7 cellular contexts compared by ENCODE assay signal in the genomic region with DNA sequence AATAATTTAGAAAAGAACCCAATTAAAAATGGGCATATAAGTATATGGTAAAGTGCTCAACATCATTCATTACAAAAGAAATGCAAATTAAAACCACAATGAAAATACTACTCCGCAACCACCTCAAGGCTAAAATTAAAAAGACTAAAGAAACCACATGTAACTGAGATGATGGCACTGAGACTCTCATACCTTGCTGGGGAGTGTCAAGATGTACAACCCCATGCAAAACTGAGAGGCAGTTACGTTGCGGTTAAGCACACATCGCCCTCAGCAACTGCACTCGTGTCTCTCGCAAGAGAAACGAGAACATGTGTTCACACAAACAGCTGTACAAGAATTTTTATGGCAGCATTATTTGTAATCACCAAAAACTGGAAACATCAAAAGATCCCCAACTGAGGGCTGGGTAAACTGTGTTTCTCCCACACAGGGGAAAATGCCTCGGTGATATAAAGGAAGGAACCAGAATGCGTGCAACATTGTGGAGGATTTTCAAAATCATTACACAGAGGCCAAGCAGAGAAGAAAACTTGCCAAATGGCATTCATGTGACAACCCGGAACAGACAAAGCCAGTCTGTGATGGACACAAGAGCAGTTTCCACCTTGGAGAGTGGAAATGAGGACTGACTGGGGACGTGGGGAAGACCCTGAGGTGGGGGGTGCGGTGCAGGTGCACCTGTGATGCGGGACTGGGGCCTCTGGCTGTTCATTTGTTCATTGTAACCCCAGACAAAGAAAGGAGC.
DNase-seq lines count a peak whose midpoint lies in the region; ATAC-seq lines count a peak whose summit lies in the region.

No MANE protein-coding gene starts in this region.

- H3K9me3 Mint-ChIP-seq in activated T-cell treated with anti-CD3 and anti-CD28 coated beads, Interleukin-2, amount 50 U/mL, for 4 hours: peaks cover 6% of the 10 kb centered on the region

- H3K27me3 Mint-ChIP-seq in activated T-cell treated with anti-CD3 and anti-CD28 coated beads, Interleukin-2, amount 50 U/mL, for 4 hours (ENCODE audit: low read depth): peaks cover 10% of the 10 kb centered on the region

- H3K4me1 Mint-ChIP-seq in activated T-cell treated with anti-CD3 and anti-CD28 coated beads, Interleukin-2, amount 50 U/mL, for 4 hours (ENCODE audit: low read depth): peaks cover 15% of the 10 kb centered on the region

- peaks cover 29% of the 10 kb centered on the region for H3K36me3 Mint-ChIP-seq in activated T-cell treated with anti-CD3 and anti-CD28 coated beads, Interleukin-2, amount 50 U/mL, for 4 hours (ENCODE audit: insufficient read depth)

- no peak overlapping the region for H3K4me3 Mint-ChIP-seq in activated T-cell treated with anti-CD3 and anti-CD28 coated beads, Interleukin-2, amount 50 U/mL, for 4 hours

- DNase-seq in activated T-cell treated with anti-CD3 and anti-CD28 coated beads, Interleukin-2, amount 50 U/mL, for 4 hours: no peak
- DNase-seq in stimulated activated CD8-positive, alpha-beta memory T cell treated with anti-CD3 and anti-CD28 coated beads, Interleukin-7, amount 100 ng/mL, for 24 hours (ENCODE audit: low read depth): peak; percentile 4
- DNase-seq in NCI-H1930 (lab: John Stamatoyannopoulos, UW) (no peak), NCI-H524 (lab: John Stamatoyannopoulos, UW) (no peak), NCI-H345 treated with DMSO at 0.1 percent for 48 hours (lab: John Stamatoyannopoulos, UW; ENCODE audit: unreplicated experiment) (no peak)

- ATAC-seq in GM19372 (IDR thresholded peaks at IDR 0.05; ENCODE audit: low read depth, unreplicated experiment): peak; percentile 100
- peak; percentile 100 for ATAC-seq in HG02981 (IDR thresholded peaks at IDR 0.05; ENCODE audit: unreplicated experiment)
- peak; percentile 99 to 100 for ATAC-seq in activated T-cell treated with anti-CD3 and anti-CD28 coated beads, Interleukin-2, amount 50 U/mL, for 4 hours
